Comparison of ENCODE assay signal across 8 cellular contexts in genomic region chr1:87330201-87330953, GRCh38. TPM values are rescaled to one million over a fixed set of nuclear protein-coding genes. Genes with fewer than 3 reads are reported as not detected.
A peak's percentile ranks its signal among the peaks of the same experiment; 100 is the strongest.
DNase-seq lines count a peak whose midpoint lies in the region; ATAC-seq and TF ChIP-seq lines count a peak whose summit lies in the region.

No MANE protein-coding gene starts in this region.

- H3K9me2 ChIP-seq in neural cell (ENCODE audit: insufficient read depth, low read length): no peaks in the 10 kb centered on the region

- H3K4me2 ChIP-seq in neural cell (ENCODE audit: low read length): peak overlapping the region; percentile 99

- POLR2A ChIA-PET in activated CD8-positive, alpha-beta T cell treated with anti-CD3 and anti-CD28 coated beads for 36 hours (lab: Charles Lee): interaction anchor here (1.1 to 1.3 kb wide), 3 partner anchors 19 to 1561 kb away, joined by 3 to 4 read pairs (median 3); no protein-coding TSS in a partner anchor

- H3K9ac ChIP-seq in neural cell (ENCODE audit: low read length): peak overlapping the region; percentile 87

- H3K27me3 Mint-ChIP-seq in activated CD8-positive, alpha-beta T cell treated with anti-CD3 and anti-CD28 coated beads for 36 hours: peaks cover 2% of the 10 kb centered on the region

- intact Hi-C loops in activated CD8-positive, alpha-beta T cell treated with anti-CD3 and anti-CD28 coated beads for 36 hours (cut with micrococcal nuclease): no loop called here

- TF ChIP-seq EP300 in neural cell (conservative IDR thresholded peaks at IDR 0.05; ENCODE audit: poor library complexity, severe bottlenecking): no peak

- H3F3A ChIP-seq in neural cell (ENCODE audit: insufficient read depth, low read length, poor library complexity, severe bottlenecking): peaks cover 6% of the 10 kb centered on the region

- H3K27me3 ChIP-seq in foreskin keratinocyte (no peaks in the 10 kb centered on the region), neural cell (ENCODE audit: insufficient read depth, low read depth, low read length) (peaks cover 14% of the 10 kb centered on the region)

- no peak overlapping the region for H2AFZ ChIP-seq in neural cell (ENCODE audit: low read depth, low read length)

- no peak for TF ChIP-seq RAD21 in neural cell (conservative IDR thresholded peaks at IDR 0.05)

- peak overlapping the region; percentile 51 for H3K27ac ChIP-seq in foreskin keratinocyte
- peak overlapping the region; percentile 89 for H3K27ac ChIP-seq in neural cell (ENCODE audit: low read length)

- H3K27ac Mint-ChIP-seq in activated CD8-positive, alpha-beta T cell treated with anti-CD3 and anti-CD28 coated beads for 36 hours: peak overlapping the region; percentile 94

- DNase-seq in EH (ENCODE audit: low read depth) (peak; percentile 39), LHCN-M2 (ENCODE audit: low read depth) (peak; percentile 28), foreskin keratinocyte (peak; percentile 18 to 49), left lobe of liver (ENCODE audit: low spot score) (no peak), GM19240 (ENCODE audit: insufficient read length, low spot score) (no peak)
- DNase-seq in activated CD8-positive, alpha-beta T cell treated with anti-CD3 and anti-CD28 coated beads for 36 hours: peak; percentile 41

- peaks cover 49% of the 10 kb centered on the region for H3K79me2 ChIP-seq in neural cell (replicated peaks; ENCODE audit: insufficient read depth, low read length)

- peaks cover 27% of the 10 kb centered on the region for H3K36me3 Mint-ChIP-seq in activated CD8-positive, alpha-beta T cell treated with anti-CD3 and anti-CD28 coated beads for 36 hours (ENCODE audit: low read depth)

- peaks cover 44% of the 10 kb centered on the region for H3K4me1 Mint-ChIP-seq in activated CD8-positive, alpha-beta T cell treated with anti-CD3 and anti-CD28 coated beads for 36 hours (ENCODE audit: low read depth)

- H3K4me1 ChIP-seq in foreskin keratinocyte: peaks cover 13% of the 10 kb centered on the region

- CTCF ChIA-PET in activated CD8-positive, alpha-beta T cell treated with anti-CD3 and anti-CD28 coated beads for 36 hours (lab: Charles Lee): interaction anchor here (1.2 to 1.3 kb wide), 2 partner anchors 10 to 122 kb away, joined by 4 read pairs; no protein-coding TSS in a partner anchor

- no peaks in the 10 kb centered on the region for H4K20me1 ChIP-seq in neural cell (ENCODE audit: insufficient read depth)

- H3K9me3 Mint-ChIP-seq in activated CD8-positive, alpha-beta T cell treated with anti-CD3 and anti-CD28 coated beads for 36 hours: no peaks in the 10 kb centered on the region

- H3K4me3 Mint-ChIP-seq in activated CD8-positive, alpha-beta T cell treated with anti-CD3 and anti-CD28 coated beads for 36 hours: peak overlapping the region; percentile 87

- peaks cover 7% of the 10 kb centered on the region for H3K36me3 ChIP-seq in neural cell (ENCODE audit: insufficient read depth, low read length)

- no peak for ATAC-seq in activated CD8-positive, alpha-beta T cell treated with anti-CD3 and anti-CD28 coated beads for 36 hours
- ATAC-seq in foreskin keratinocyte (no peak), left lobe of liver (no peak)
- no peak for ATAC-seq in activated CD4-positive, CD25-positive, alpha-beta regulatory T cell treated with anti-CD3 and anti-CD28 coated beads, Interleukin-2, amount 50 U/mL, for 24 hours

- no peak for TF ChIP-seq CTCF in activated CD8-positive, alpha-beta T cell treated with anti-CD3 and anti-CD28 coated beads for 36 hours (IDR thresholded peaks at IDR 0.05)
- TF ChIP-seq CTCF in foreskin keratinocyte (conservative IDR thresholded peaks at IDR 0.05) (no peak), neural cell (IDR thresholded peaks at IDR 0.05; ENCODE audit: poor library complexity, severe bottlenecking) (no peak)

- H3K4me3 ChIP-seq in neural cell (ENCODE audit: low read length): peak overlapping the region; percentile 78

- no peaks in the 10 kb centered on the region for H3K9me3 ChIP-seq in neural cell (ENCODE audit: low read length)

TF ChIP-seq in neural cell, 6 proteins besides CTCF, POLR2A, EP300 and RAD21:
- TF ChIP-seq SMC3 (conservative IDR thresholded peaks at IDR 0.05; ENCODE audit: poor library complexity) (no peak), TAF1 (IDR thresholded peaks at IDR 0.05; ENCODE audit: low read depth) (peak; percentile 19), MXI1 (conservative IDR thresholded peaks at IDR 0.05; ENCODE audit: poor library complexity, severe bottlenecking) (peak; percentile 31), POLR2AphosphoS5 (IDR thresholded peaks at IDR 0.05) (peak; percentile 24)

RNA-seq across cellular contexts. Expression of gene LMO4, which starts 1.7 kb away (rescaled TPM):
- total RNA-seq in LHCN-M2 (2014; rRNA removed): 13.4 and 15.8 TPM in 2 replicates
- 12.2 TPM for polyA plus RNA-seq in LHCN-M2 (2012)
- total RNA-seq in activated CD8-positive, alpha-beta T cell treated with anti-CD3 and anti-CD28 coated beads for 36 hours: 10 to 100 TPM; 35.1 to 36.8 TPM
- total RNA-seq in foreskin keratinocyte: 28.7 and 35.6 TPM in 2 replicates
- polyA plus RNA-seq in foreskin keratinocyte: 32.5 and 37.4 TPM in 2 replicates
- polyA plus RNA-seq in neural cell: 147 and 153 TPM in 2 replicates
- 79.6 and 92.8 TPM in 2 replicates for polyA minus RNA-seq in neural cell
- total RNA-seq in left lobe of liver: 17.7 TPM

Comparison
In these comparisons a context has a peak if more than half of its experiments do, and no peak if none do; other contexts are left out.
1. DNase-seq: peak in EH (single experiment), LHCN-M2 (single experiment), activated CD8-positive, alpha-beta T cell treated with anti-CD3 and anti-CD28 coated beads for 36 hours (single experiment) and foreskin keratinocyte (2 of 2); none in left lobe of liver (single experiment) and GM19240 (single experiment).